Comparison of ENCODE assay signal across 9 cellular contexts in the genomic region with DNA sequence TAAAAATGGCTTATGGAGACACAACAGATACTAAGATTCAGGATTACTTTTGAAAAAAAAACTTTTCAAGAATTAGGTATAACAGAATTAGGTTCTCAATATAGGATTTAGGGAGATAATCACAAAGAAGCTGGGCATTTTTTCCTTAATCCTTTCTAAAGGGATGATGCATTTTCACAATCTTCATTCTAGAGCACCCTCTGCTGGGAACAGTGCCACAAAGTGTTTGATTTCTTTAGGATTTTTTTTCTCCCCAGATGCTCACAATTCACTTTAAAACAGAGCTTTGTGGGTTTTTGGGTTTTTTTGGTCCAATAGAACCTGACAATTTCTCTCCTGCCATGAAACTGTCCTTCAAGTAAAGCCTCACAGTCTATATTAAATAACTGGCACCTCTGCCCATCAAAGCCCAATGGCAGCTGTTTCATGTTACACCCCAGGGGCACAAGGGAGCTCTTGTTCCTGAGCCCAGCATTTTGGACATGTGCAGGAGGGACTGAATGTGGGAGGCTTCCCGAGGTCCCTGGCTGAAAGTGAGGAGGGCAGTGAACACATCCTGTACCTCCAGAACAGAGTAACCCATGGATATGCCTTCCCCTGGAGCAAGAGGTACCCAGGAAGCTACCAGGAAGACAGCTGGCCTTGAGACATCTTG. TPM values are rescaled to one million over a fixed set of nuclear protein-coding genes. Genes with fewer than 3 reads are reported as not detected.
DNase-seq lines count a peak whose midpoint lies in the region; ATAC-seq and TF ChIP-seq lines count a peak whose summit lies in the region.
"Had no signal": no experiment of that assay in that cellular context is flagged by ENCODE, and none has a peak within 500 bp of the region (broad histone marks: within the 10 kb centered on the region; RNA-seq: fewer than 3 reads in every experiment).

No MANE protein-coding gene starts in this region.

- 47% methylated on average over 1 of the region's 1 CpG for WGBS in right cardiac atrium

- ATAC-seq in left ventricle myocardium superior (peak; percentile 33), right cardiac atrium (no peak), GM19023 (IDR thresholded peaks at IDR 0.05; ENCODE audit: unreplicated experiment) (no peak), HG02981 (IDR thresholded peaks at IDR 0.05; ENCODE audit: unreplicated experiment) (no peak)

- H3K9me3 Mint-ChIP-seq in mesothelial cell of epicardium, result peaks cover 3% of the 10 kb centered on the region
- H3K9me3 Mint-ChIP-seq: activated naive CD4-positive, alpha-beta T cell treated with anti-CD3 and anti-CD28 coated beads, Interleukin-2, amount 50 U/mL, for 24 hours had no signal

- in situ Hi-C loops in SK-MEL-5 (cut with HindIII; ENCODE audit: low pct_unique_long_range_greater_than_20kb, low sequenced_read_pairs), result no loop called here

- TF ChIP-seq CTCF in mesothelial cell of epicardium (IDR thresholded peaks at IDR 0.05; ENCODE audit: unreplicated experiment), result no peak

- peaks cover 6% of the 10 kb centered on the region for H3K4me1 Mint-ChIP-seq in mesothelial cell of epicardium

- no peaks in the 10 kb centered on the region for H3K27me3 ChIP-seq in right cardiac atrium (ENCODE audit: control insufficient read depth, insufficient read depth)

- H3K4me3 Mint-ChIP-seq in mesothelial cell of epicardium, result no peak overlapping the region
- H3K4me3 Mint-ChIP-seq: activated naive CD4-positive, alpha-beta T cell treated with anti-CD3 and anti-CD28 coated beads, Interleukin-2, amount 50 U/mL, for 24 hours had no signal

- H3K27me3 Mint-ChIP-seq in mesothelial cell of epicardium (ENCODE audit: low read depth), result no peaks in the 10 kb centered on the region
- H3K27me3 Mint-ChIP-seq: activated naive CD4-positive, alpha-beta T cell treated with anti-CD3 and anti-CD28 coated beads, Interleukin-2, amount 50 U/mL, for 24 hours had no signal

- no peak overlapping the region for H3K27ac Mint-ChIP-seq in mesothelial cell of epicardium
- H3K27ac Mint-ChIP-seq: activated naive CD4-positive, alpha-beta T cell treated with anti-CD3 and anti-CD28 coated beads, Interleukin-2, amount 50 U/mL, for 24 hours had no signal

- intact Hi-C loops in left ventricle myocardium superior (cut with micrococcal nuclease), result no loop called here
- intact Hi-C loops in right cardiac atrium (cut with DNase I), result loop anchor here in 1 of 4 donors (10.0 kb wide), 1 partner anchor 228 kb away; a partner anchor contains a TSS

- peaks cover 33% of the 10 kb centered on the region for H3K36me3 Mint-ChIP-seq in mesothelial cell of epicardium

- H3K27ac ChIP-seq in right cardiac atrium (ENCODE audit: low read length), result no peak overlapping the region

- no peak for DNase-seq in left ventricle myocardium superior
- no peak for DNase-seq in right cardiac atrium
- DNase-seq in SK-MEL-5 (ENCODE audit: low read depth, low spot score), result peak; percentile 58
- DNase-seq in globus pallidus (ENCODE audit: low spot score), result peak; percentile 33
- DNase-seq in NCI-H510A treated with DMSO at 0.1 percent for 48 hours (lab: John Stamatoyannopoulos, UW), result no peak
- DNase-seq in mesothelial cell of epicardium (ENCODE audit: low spot score in 2 of 2, unreplicated experiment in 2 of 2), result no peak

- H3K4me1 ChIP-seq in right cardiac atrium (ENCODE audit: control insufficient read depth, insufficient read depth, low read length), result no peaks in the 10 kb centered on the region

- H3K9me3 ChIP-seq in right cardiac atrium (ENCODE audit: control insufficient read depth, low read length), result no peaks in the 10 kb centered on the region

- no peak overlapping the region for H3K4me3 ChIP-seq in right cardiac atrium (ENCODE audit: low read length)

RNA-seq across cellular contexts. Expression of gene PREP, which starts 39.7 kb away (rescaled TPM):
- 31.6 TPM for total RNA-seq in left ventricle myocardium superior
- 10 to 100 TPM; 23.8 to 26.8 (median 26.2) TPM for total RNA-seq in right cardiac atrium
- polyA plus RNA-seq in right cardiac atrium, result 19.5 TPM
- total RNA-seq in SK-MEL-5 (2014; rRNA removed; shearing (Covaris generic)), result 51.6 and 56.2 TPM in 2 replicates
- 86.6 and 120 TPM in 2 replicates for polyA plus RNA-seq in SK-MEL-5 (2015; cell fraction: cytosol; rRNA removed)
- polyA plus RNA-seq in SK-MEL-5 (2015; cell fraction: nucleus; rRNA removed), result 41.3 and 54.1 TPM in 2 replicates
- total RNA-seq in mesothelial cell of epicardium, result 45.2 to 47.8 TPM (median 47.4 TPM) in 3 replicates

Comparison
In these comparisons a context has a peak if more than half of its experiments do, and no peak if none do; other contexts are left out.
1. DNase-seq: peak in SK-MEL-5 (single experiment) and globus pallidus (single experiment); none in left ventricle myocardium superior (single experiment), right cardiac atrium (0 of 3), NCI-H510A treated with DMSO at 0.1 percent for 48 hours (single experiment) and mesothelial cell of epicardium (0 of 2).